15 cellular contexts compared by ENCODE assay signal in the genomic region with DNA sequence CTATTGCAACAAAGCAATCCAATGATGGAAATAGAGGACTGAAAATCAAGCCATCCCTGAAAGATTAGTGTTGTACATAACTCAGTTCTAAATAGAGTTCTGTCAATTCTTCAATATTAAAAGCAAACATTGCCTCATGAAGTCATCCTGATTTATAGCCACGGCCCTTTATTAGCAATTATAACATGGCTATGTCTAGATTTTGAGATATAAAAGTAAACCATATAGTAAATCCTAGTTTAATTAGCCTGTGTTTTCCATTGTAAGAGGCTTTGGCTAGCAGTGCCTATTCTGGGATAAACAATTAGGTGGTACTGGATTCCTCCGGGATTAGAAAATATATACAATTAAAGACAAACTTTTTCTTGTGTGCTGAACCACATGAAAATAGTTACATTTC. TPM values are rescaled to one million over a fixed set of nuclear protein-coding genes. Genes with fewer than 3 reads are reported as not detected.
"Had no signal": no experiment of that assay in that cellular context is flagged by ENCODE, and none has a peak within 500 bp of the region (broad histone marks: within the 10 kb centered on the region; RNA-seq: fewer than 3 reads in every experiment).

No MANE protein-coding gene starts in this region.

- H3K27ac ChIP-seq: SJCRH30, VCaP had no signal

- DNase-seq: activated CD4-positive, alpha-beta memory T cell treated with anti-CD3 and anti-CD28 coated beads, Interleukin-2, amount 10 ng/mL, durations not matched to agents 7 days and 5 days; activated CD4-positive, alpha-beta T cell treated with anti-CD3 and anti-CD28 coated beads for 1 hour; activated CD4-positive, alpha-beta T cell treated with anti-CD3 and anti-CD28 coated beads for 48 hours; activated CD4-positive, CD25-positive, alpha-beta regulatory T cell; activated CD8-positive, alpha-beta memory T cell treated with anti-CD3 and anti-CD28 coated beads for 24 hours; activated CD8-positive, alpha-beta memory T cell treated with anti-CD3 and anti-CD28 coated beads, Interleukin-2, amount 10 ng/mL, durations not matched to agents 7 days and 5 days; activated CD8-positive, alpha-beta memory T cell treated with anti-CD3 and anti-CD28 coated beads, Interleukin-2, amount 50 U/mL, for 48 hours; activated effector memory CD4-positive, alpha-beta T cell treated with Interleukin-2 at 50 U/mL for 16 hours; activated naive CD4-positive, alpha-beta T cell treated with anti-CD3 and anti-CD28 coated beads, Interleukin-2, amount 10 ng/mL, durations not matched to agents 7 days and 5 days; activated naive CD8-positive, alpha-beta T cell treated with anti-CD3 and anti-CD28 coated beads, Interleukin-2, amount 50 U/mL, for 24 hours; activated T-cell treated with anti-CD3 and anti-CD28 coated beads, Interleukin-2, amount 50 U/mL, for 48 hours; T-helper 9 cell had no signal

- H3K36me3 ChIP-seq: SJCRH30 had no signal

- H3K4me1 ChIP-seq: SJCRH30 had no signal

- H3K9me3 ChIP-seq: SJCRH30 had no signal

- H3K4me3 ChIP-seq: SJCRH30 had no signal

RNA-seq across cellular contexts. Expression of gene VIT, which starts 33.2 kb away (rescaled TPM):
- total RNA-seq: activated CD4-positive, alpha-beta memory T cell treated with anti-CD3 and anti-CD28 coated beads, Interleukin-2, amount 10 ng/mL, durations not matched to agents 7 days and 5 days; activated CD8-positive, alpha-beta memory T cell treated with anti-CD3 and anti-CD28 coated beads, Interleukin-2, amount 10 ng/mL, durations not matched to agents 7 days and 5 days; OCI-LY7 had no signal
